Comparison of ENCODE assay signal across 1 cellular context in the genomic region with DNA sequence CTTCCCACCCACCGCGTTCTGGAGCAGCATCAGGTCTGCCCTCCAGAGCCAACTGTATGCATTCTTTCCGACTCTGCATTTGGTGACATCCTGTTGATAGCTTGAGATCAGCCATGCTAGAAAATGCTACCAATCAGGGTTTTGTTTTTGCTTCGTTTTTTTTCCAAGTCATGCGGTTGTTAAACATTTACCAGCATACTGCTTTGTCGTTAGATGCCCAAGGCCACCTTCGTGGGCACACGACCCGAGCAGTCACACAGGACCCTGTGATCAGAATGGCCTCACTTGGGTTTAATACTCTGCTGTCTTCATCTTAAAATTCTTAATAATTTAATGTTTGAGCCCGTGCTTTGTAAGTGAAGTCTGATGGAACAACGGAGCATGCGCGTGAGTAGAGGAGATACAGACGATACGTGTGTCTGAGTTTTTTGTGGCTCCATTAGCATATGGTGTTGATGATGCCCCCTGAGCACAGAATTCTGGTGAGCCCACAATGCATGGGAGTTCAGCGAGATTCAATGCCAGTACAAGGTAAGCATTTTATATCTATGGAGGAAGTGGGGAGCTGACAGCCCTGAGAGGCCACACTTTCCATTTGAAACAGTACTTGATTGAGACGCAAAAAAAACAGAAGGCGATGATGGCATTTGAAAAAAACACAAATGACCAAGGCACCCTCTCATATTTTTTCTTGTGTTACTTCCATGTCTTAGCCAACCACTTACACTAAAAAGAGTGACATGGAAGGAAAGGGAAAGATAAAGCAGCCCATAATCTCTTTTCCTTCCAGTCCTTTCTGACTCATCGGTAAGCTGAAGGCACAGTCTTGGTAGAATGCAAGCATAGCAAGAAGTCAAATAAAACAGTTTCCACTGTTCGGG.
TF ChIP-seq lines count a peak whose summit lies in the region.

No MANE protein-coding gene starts in this region.

TF ChIP-seq in K562, 482 proteins besides CTCF, POLR2A, EP300 and RAD21 (continued from another document and continues in another):
- TF ChIP-seq FOXP4 (CRISPR knock-in tag; IDR thresholded peaks at IDR 0.05; ENCODE audit: borderline replicate concordance), result no peak
- TF ChIP-seq MCM7 (IDR thresholded peaks at IDR 0.05), result no peak
- TF ChIP-seq BRCA1 (IDR thresholded peaks at IDR 0.05), result no peak
- TF ChIP-seq BRCA1 (CRISPR knock-in tag; IDR thresholded peaks at IDR 0.05), result no peak
- no peak for TF ChIP-seq RBM14 (IDR thresholded peaks at IDR 0.05; ENCODE audit: borderline replicate concordance, insufficient read depth, low read depth, low read length)
- TF ChIP-seq RB1 (IDR thresholded peaks at IDR 0.05; ENCODE audit: low read depth), result no peak
- no peak for TF ChIP-seq CBFB (CRISPR knock-in tag; IDR thresholded peaks at IDR 0.05)
- TF ChIP-seq CBX8 (IDR thresholded peaks at IDR 0.05; ENCODE audit: borderline replicate concordance, extremely low read depth, low read depth, low read length, poor library complexity, severe bottlenecking), result no peak
- TF ChIP-seq ATF3 (IDR thresholded peaks at IDR 0.05), result peak; percentile 63
- TF ChIP-seq ATF3 (CRISPR knock-in tag; conservative IDR thresholded peaks at IDR 0.05), result no peak
- no peak for TF ChIP-seq ARHGAP35 (IDR thresholded peaks at IDR 0.05; ENCODE audit: partially characterized antibody)
- no peak for TF ChIP-seq HCFC1 (IDR thresholded peaks at IDR 0.05; ENCODE audit: low read depth, low read length)
- TF ChIP-seq ZNF79 (CRISPR knock-in tag; IDR thresholded peaks at IDR 0.05; ENCODE audit: low read depth), result no peak
- TF ChIP-seq ERF (CRISPR knock-in tag; IDR thresholded peaks at IDR 0.05), result no peak
- no peak for TF ChIP-seq SRSF3 (IDR thresholded peaks at IDR 0.05; ENCODE audit: insufficient read depth, low read length)
- TF ChIP-seq PKNOX1 (IDR thresholded peaks at IDR 0.05), result peak; percentile 54
- TF ChIP-seq FOXM1 (IDR thresholded peaks at IDR 0.05; ENCODE audit: low read depth), result no peak
- TF ChIP-seq FOXM1 (CRISPR knock-in tag; IDR thresholded peaks at IDR 0.05; ENCODE audit: low read depth), result no peak
- TF ChIP-seq ZBTB17 (CRISPR knock-in tag; IDR thresholded peaks at IDR 0.05), result no peak
- TF ChIP-seq RBM39 (optimal IDR thresholded peaks at IDR 0.05; ENCODE audit: low read depth, low read length), result no peak
- peak; percentile 69 for TF ChIP-seq JUND (IDR thresholded peaks at IDR 0.05; ENCODE audit: borderline replicate concordance, low read depth, low read length)
- peak; percentile 57; the same call in 1 of the 3 replicates for TF ChIP-seq JUND (tag; IDR thresholded peaks at IDR 0.05; ENCODE audit: borderline replicate concordance, low read depth, low read length)
- TF ChIP-seq ZKSCAN1 (IDR thresholded peaks at IDR 0.05; ENCODE audit: low read depth, low read length), result no peak
- no peak for TF ChIP-seq TCF7 (IDR thresholded peaks at IDR 0.05; ENCODE audit: borderline replicate concordance)
- TF ChIP-seq ARID1B (IDR thresholded peaks at IDR 0.05), result peak; percentile 64
- no peak for TF ChIP-seq HOXB6 (CRISPR knock-in tag; IDR thresholded peaks at IDR 0.05; ENCODE audit: borderline replicate concordance)
- no peak for TF ChIP-seq SIN3A (IDR thresholded peaks at IDR 0.05; ENCODE audit: borderline replicate concordance in 2 of 2, control insufficient read depth in 1 of 2, low read depth in 2 of 2, low read length in 2 of 2)
- TF ChIP-seq TAF7 (tag; IDR thresholded peaks at IDR 0.05), result no peak
- TF ChIP-seq MAFG (tag; conservative IDR thresholded peaks at IDR 0.05), result 0 out of 2 replicates have a peak, but pooled peaks have one; percentile 19
- TF ChIP-seq FOXA1 (IDR thresholded peaks at IDR 0.05; ENCODE audit: borderline replicate concordance), result no peak
- TF ChIP-seq BACH1 (tag; IDR thresholded peaks at IDR 0.05), result no peak
- TF ChIP-seq, protein P1, sequence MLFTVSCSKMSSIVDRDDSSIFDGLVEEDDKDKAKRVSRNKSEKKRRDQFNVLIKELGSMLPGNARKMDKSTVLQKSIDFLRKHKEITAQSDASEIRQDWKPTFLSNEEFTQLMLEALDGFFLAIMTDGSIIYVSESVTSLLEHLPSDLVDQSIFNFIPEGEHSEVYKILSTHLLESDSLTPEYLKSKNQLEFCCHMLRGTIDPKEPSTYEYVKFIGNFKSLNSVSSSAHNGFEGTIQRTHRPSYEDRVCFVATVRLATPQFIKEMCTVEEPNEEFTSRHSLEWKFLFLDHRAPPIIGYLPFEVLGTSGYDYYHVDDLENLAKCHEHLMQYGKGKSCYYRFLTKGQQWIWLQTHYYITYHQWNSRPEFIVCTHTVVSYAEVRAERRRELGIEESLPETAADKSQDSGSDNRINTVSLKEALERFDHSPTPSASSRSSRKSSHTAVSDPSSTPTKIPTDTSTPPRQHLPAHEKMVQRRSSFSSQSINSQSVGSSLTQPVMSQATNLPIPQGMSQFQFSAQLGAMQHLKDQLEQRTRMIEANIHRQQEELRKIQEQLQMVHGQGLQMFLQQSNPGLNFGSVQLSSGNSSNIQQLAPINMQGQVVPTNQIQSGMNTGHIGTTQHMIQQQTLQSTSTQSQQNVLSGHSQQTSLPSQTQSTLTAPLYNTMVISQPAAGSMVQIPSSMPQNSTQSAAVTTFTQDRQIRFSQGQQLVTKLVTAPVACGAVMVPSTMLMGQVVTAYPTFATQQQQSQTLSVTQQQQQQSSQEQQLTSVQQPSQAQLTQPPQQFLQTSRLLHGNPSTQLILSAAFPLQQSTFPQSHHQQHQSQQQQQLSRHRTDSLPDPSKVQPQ (CRISPR knock-in tag; IDR thresholded peaks at IDR 0.05; ENCODE audit: borderline replicate concordance), result no peak
- no peak for TF ChIP-seq BRF2 (IDR thresholded peaks at IDR 0.05; ENCODE audit: borderline replicate concordance, insufficient read depth, insufficient read length)
- TF ChIP-seq, protein P2, sequence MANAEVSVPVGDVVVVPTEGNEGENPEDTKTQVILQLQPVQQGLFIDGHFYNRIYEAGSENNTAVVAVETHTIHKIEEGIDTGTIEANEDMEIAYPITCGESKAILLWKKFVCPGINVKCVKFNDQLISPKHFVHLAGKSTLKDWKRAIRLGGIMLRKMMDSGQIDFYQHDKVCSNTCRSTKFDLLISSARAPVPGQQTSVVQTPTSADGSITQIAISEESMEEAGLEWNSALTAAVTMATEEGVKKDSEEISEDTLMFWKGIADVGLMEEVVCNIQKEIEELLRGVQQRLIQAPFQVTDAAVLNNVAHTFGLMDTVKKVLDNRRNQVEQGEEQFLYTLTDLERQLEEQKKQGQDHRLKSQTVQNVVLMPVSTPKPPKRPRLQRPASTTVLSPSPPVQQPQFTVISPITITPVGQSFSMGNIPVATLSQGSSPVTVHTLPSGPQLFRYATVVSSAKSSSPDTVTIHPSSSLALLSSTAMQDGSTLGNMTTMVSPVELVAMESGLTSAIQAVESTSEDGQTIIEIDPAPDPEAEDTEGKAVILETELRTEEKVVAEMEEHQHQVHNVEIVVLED (CRISPR knock-in tag; IDR thresholded peaks at IDR 0.05), result no peak
- TF ChIP-seq, protein P3, sequence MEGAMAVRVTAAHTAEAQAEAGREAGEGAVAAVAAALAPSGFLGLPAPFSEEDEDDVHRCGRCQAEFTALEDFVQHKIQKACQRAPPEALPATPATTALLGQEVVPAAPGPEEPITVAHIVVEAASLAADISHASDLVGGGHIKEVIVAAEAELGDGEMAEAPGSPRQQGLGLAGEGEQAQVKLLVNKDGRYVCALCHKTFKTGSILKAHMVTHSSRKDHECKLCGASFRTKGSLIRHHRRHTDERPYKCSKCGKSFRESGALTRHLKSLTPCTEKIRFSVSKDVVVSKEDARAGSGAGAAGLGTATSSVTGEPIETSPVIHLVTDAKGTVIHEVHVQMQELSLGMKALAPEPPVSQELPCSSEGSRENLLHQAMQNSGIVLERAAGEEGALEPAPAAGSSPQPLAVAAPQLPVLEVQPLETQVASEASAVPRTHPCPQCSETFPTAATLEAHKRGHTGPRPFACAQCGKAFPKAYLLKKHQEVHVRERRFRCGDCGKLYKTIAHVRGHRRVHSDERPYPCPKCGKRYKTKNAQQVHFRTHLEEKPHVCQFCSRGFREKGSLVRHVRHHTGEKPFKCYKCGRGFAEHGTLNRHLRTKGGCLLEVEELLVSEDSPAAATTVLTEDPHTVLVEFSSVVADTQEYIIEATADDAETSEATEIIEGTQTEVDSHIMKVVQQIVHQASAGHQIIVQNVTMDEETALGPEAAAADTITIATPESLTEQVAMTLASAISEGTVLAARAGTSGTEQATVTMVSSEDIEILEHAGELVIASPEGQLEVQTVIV (CRISPR knock-in tag; IDR thresholded peaks at IDR 0.05; ENCODE audit: borderline replicate concordance), result no peak
- no peak for TF ChIP-seq ZNF668 (CRISPR knock-in tag; IDR thresholded peaks at IDR 0.05)
- no peak for TF ChIP-seq PYGO2 (tag; IDR thresholded peaks at IDR 0.05)
- TF ChIP-seq HDAC8 (tag; IDR thresholded peaks at IDR 0.05), result no peak
- no peak for TF ChIP-seq NFXL1 (CRISPR knock-in tag; IDR thresholded peaks at IDR 0.05)
- TF ChIP-seq ZNF121 (CRISPR knock-in tag; conservative IDR thresholded peaks at IDR 0.05), result no peak
- TF ChIP-seq HMBOX1 (IDR thresholded peaks at IDR 0.05), result 0 out of 2 replicates have a peak, but pooled peaks have one; percentile 47
- no peak for TF ChIP-seq ZNF253 (CRISPR knock-in tag; conservative IDR thresholded peaks at IDR 0.05)
- no peak for TF ChIP-seq THRB (CRISPR knock-in tag; conservative IDR thresholded peaks at IDR 0.05)
- no peak for TF ChIP-seq ZKSCAN3 (CRISPR knock-in tag; IDR thresholded peaks at IDR 0.05)
- TF ChIP-seq SMARCA4 (IDR thresholded peaks at IDR 0.05), result peak; percentile 77
- TF ChIP-seq ZNF217 (CRISPR knock-in tag; IDR thresholded peaks at IDR 0.05), result no peak
- no peak for TF ChIP-seq ZNF143 (CRISPR knock-in tag; IDR thresholded peaks at IDR 0.05)
- no peak for TF ChIP-seq TSC22D4 (tag; IDR thresholded peaks at IDR 0.05)
- no peak for TF ChIP-seq GATA2 (CRISPR knock-in tag; IDR thresholded peaks at IDR 0.05)
- TF ChIP-seq NFYB (IDR thresholded peaks at IDR 0.05; ENCODE audit: extremely low read depth, insufficient read length), result no peak
- TF ChIP-seq MECOM (CRISPR knock-in tag; IDR thresholded peaks at IDR 0.05), result no peak
- TF ChIP-seq BCL6 (CRISPR knock-in tag; IDR thresholded peaks at IDR 0.05), result no peak
- TF ChIP-seq CREBBP (IDR thresholded peaks at IDR 0.05; ENCODE audit: low read depth, low read length), result no peak
- no peak for TF ChIP-seq SP1 (CRISPR knock-in tag; IDR thresholded peaks at IDR 0.05)
- TF ChIP-seq DPF2 (IDR thresholded peaks at IDR 0.05), result peak; percentile 63; the same call in 1 of the 2 replicates
- no peak for TF ChIP-seq NFRKB (IDR thresholded peaks at IDR 0.05; ENCODE audit: low read depth)
